Comparison of ENCODE assay signal across 7 cellular contexts in the genomic region with DNA sequence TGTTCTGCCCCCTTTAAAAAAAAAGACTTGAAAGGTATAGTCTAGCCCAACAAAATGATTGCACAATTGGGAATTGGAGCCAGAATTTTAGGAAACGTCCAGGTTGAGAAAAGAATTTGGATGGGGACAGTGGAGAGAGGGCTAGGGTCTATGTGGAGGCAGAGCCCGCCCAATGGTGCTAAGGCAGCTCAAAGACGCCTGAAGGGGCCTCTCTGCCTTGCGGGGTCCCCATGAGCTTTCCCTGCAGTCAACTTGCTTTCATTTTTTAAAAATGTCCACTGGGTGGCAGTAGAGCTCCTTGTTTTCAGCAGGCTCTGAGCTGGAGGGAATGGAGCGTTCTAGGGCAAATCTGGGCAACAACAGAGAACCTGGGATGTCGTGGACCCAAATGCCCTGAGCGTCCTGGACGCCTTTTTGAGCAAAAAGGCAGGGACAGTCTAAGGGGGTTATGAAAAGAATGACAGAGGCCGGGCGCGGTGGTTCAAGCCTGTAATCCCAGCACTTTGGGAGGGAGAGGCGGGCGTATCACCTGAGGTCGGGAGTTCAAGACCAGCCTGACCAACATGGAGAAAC. TPM values are rescaled to one million over a fixed set of nuclear protein-coding genes. Genes with fewer than 3 reads are reported as not detected.
A peak's percentile ranks its signal among the peaks of the same experiment; 100 is the strongest.
DNase-seq lines count a peak whose midpoint lies in the region; ATAC-seq and TF ChIP-seq lines count a peak whose summit lies in the region.

No MANE protein-coding gene starts in this region.

- DNase-seq in NCI-H69 (lab: John Stamatoyannopoulos, UW) (peak; percentile 65), lung microvascular endothelial cell (ENCODE audit: low read depth in 2 of 2) (peak; percentile 81 to 85)
- peak; percentile 25 for DNase-seq in activated CD4-positive, alpha-beta T cell treated with anti-CD3 and anti-CD28 coated beads, Interleukin-2, amount 50 U/mL, for 1 hour
- peak; percentile 13 to 24 for DNase-seq in stimulated activated CD8-positive, alpha-beta memory T cell treated with anti-CD3 and anti-CD28 coated beads, Interleukin-15, amount 100 ng/mL, for 4 hours (ENCODE audit: low read depth in 2 of 2)

- peaks cover 0 to 19% of the 10 kb centered on the region in 2 donors for H3K36me3 ChIP-seq in duodenal mucosa (ENCODE audit: control insufficient read depth in 1 of 2, insufficient read depth in 2 of 2, low read length in 2 of 2)

- no peaks in the 10 kb centered on the region for H3K4me1 ChIP-seq in duodenal mucosa (ENCODE audit: control insufficient read depth in 1 of 2, insufficient read depth in 2 of 2, low read length in 2 of 2)

- H3K27ac ChIP-seq in duodenal mucosa (ENCODE audit: low read depth, low read length): no peak overlapping the region

- peak overlapping the region in 1 of 2 donors; percentile 10 for H3K9ac ChIP-seq in duodenal mucosa (ENCODE audit: low read depth in 1 of 2, low read length in 2 of 2)

- TF ChIP-seq CTCF in GM12873 (IDR thresholded peaks at IDR 0.05; ENCODE audit: insufficient read depth, low read depth, low read length, missing control alignments): peak; percentile 69

- H3K27me3 ChIP-seq in duodenal mucosa (ENCODE audit: control insufficient read depth in 1 of 2, insufficient read depth in 2 of 2, low read length in 2 of 2): peaks cover 8 to 11% of the 10 kb centered on the region in 2 donors

- peak; percentile 49 for ATAC-seq in HG03439 (IDR thresholded peaks at IDR 0.05; ENCODE audit: unreplicated experiment)

- H3K9me3 ChIP-seq in duodenal mucosa (ENCODE audit: control insufficient read depth in 1 of 2, low read length in 2 of 2): no peaks in the 10 kb centered on the region

- H3K4me3 ChIP-seq in duodenal mucosa (ENCODE audit: low read depth in 1 of 2, low read length in 2 of 2): peak overlapping the region; percentile 54 to 56

RNA-seq across cellular contexts. Expression of a gene that starts 40.2 kb away (rescaled TPM):
- 26.4 and 91.7 TPM in 2 replicates for total RNA-seq in lung microvascular endothelial cell

Comparison
In these comparisons a context has a peak if more than half of its experiments do, and no peak if none do; other contexts are left out.
1. DNase-seq: peak in every context shown above with its lines; median percentile 83 in lung microvascular endothelial cell; 65 in NCI-H69; 25 in activated CD4-positive, alpha-beta T cell treated with anti-CD3 and anti-CD28 coated beads, Interleukin-2, amount 50 U/mL, for 1 hour; 18 in stimulated activated CD8-positive, alpha-beta memory T cell treated with anti-CD3 and anti-CD28 coated beads, Interleukin-15, amount 100 ng/mL, for 4 hours.